In the genomic region with DNA sequence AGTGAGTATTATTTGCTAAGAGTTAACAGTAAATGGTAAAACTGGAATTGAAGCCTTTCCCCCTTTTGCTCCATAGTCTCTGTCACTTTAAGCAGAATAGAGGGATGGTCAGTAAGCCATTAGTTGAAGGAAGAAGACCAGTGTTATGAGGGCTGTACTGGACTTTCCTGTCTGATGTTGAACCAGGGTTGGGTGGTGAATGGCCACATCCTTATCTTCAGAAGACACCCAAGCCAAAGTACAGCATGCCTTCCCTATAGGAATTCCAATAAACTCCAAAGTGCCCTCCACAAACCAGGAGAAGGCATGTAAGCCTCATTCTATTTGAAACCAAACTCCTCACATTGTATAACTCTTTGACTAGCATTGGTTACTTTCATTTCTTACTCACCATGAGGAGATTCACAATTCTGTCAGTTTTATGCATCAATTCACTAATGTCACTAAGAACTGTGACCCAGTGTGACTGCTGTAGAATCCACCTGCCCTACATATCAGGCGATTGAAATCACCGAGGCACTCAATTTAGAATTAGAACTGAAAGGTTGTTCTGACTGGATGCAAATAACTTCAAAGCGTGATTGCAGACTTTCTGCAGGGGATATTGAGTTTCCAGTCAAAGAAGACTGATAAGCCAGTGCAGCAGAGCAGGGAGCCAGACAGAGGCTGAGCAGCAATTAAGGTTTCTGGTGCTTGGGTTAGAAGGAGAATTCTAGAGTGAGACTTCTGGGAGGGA, we compare ENCODE assay signal across 12 cellular contexts.
DNase-seq lines count a peak whose midpoint lies in the region; ATAC-seq and TF ChIP-seq lines count a peak whose summit lies in the region.
"Had no signal": no experiment of that assay in that cellular context is flagged by ENCODE, and none has a peak within 500 bp of the region (broad histone marks: within the 10 kb centered on the region; RNA-seq: fewer than 3 reads in every experiment).

No MANE protein-coding gene starts in this region.

- H3K36me3 ChIP-seq in mucosa of descending colon (ENCODE audit: low read depth) (no peaks in the 10 kb centered on the region), spleen (no peaks in the 10 kb centered on the region), thyroid gland (no peaks in the 10 kb centered on the region)
- H3K36me3 ChIP-seq: breast epithelium had no signal

- H3K27ac ChIP-seq in spleen: no peak overlapping the region
- H3K27ac ChIP-seq in right cardiac atrium (ENCODE audit: low read length): no peak overlapping the region
- no peak overlapping the region for H3K27ac ChIP-seq in thyroid gland
- H3K27ac ChIP-seq: breast epithelium, HL-60 had no signal

- TF ChIP-seq CTCF in mucosa of descending colon (IDR thresholded peaks at IDR 0.05) (no peak), spleen (IDR thresholded peaks at IDR 0.05 in 8 of 11, conservative IDR thresholded peaks at IDR 0.05 in 3 of 11) (no peak), foreskin fibroblast (IDR thresholded peaks at IDR 0.05; ENCODE audit: low read depth, low read length) (no peak), thyroid gland (IDR thresholded peaks at IDR 0.05) (no peak)

- H3K4me3 ChIP-seq in mucosa of descending colon (no peak overlapping the region), spleen (no peak overlapping the region), foreskin fibroblast (ENCODE audit: low read depth in 1 of 2, low read length in 2 of 2) (no peak overlapping the region), right cardiac atrium (ENCODE audit: low read length) (no peak overlapping the region), thyroid gland (replicated peaks in 1 of 3) (no peak overlapping the region)
- H3K4me3 ChIP-seq: breast epithelium had no signal

- no peaks in the 10 kb centered on the region for H3K27me3 ChIP-seq in spleen (replicated peaks in 1 of 7)
- H3K27me3 ChIP-seq in right cardiac atrium (ENCODE audit: control insufficient read depth, insufficient read depth): no peaks in the 10 kb centered on the region
- no peaks in the 10 kb centered on the region for H3K27me3 ChIP-seq in thyroid gland
- H3K27me3 ChIP-seq: breast epithelium had no signal

- TF ChIP-seq POLR2A in spleen (IDR thresholded peaks at IDR 0.05) (no peak), thyroid gland (IDR thresholded peaks at IDR 0.05) (no peak)

- intact Hi-C loops in mucosa of descending colon (cut with DNase I, micrococcal nuclease): no loop called here
- intact Hi-C loops in spleen (cut with DNase I; ENCODE audit: low total_unique reads): no loop called here
- intact Hi-C loops in right cardiac atrium (cut with DNase I): no loop called here
- intact Hi-C loops in thyroid gland (cut with DNase I): no loop called here

- WGBS in spleen, 5 donors: 73 to 79% (median 74%) methylated on average over 3 of the region's 3 CpGs
- WGBS in right cardiac atrium: 72% methylated on average over 3 of the region's 3 CpGs
- WGBS in thyroid gland, 2 donors: 78 to 90% methylated on average over 3 of the region's 3 CpGs

- ATAC-seq in GM18873 (IDR thresholded peaks at IDR 0.05; ENCODE audit: low FRiP score, unreplicated experiment): peak; percentile 98
- peak; percentile 90 for ATAC-seq in GM21737 (IDR thresholded peaks at IDR 0.05; ENCODE audit: unreplicated experiment)
- peak; percentile 94 for ATAC-seq in HG03342 (IDR thresholded peaks at IDR 0.05; ENCODE audit: unreplicated experiment)
- peak; percentile 71 for ATAC-seq in mucosa of descending colon
- no peak for ATAC-seq in right cardiac atrium
- ATAC-seq: SK-N-SH treated with all-trans-retinoic acid at 6 μM for 48 hours had no signal

- peaks cover 5% of the 10 kb centered on the region for H3K4me1 ChIP-seq in mucosa of descending colon (ENCODE audit: low read depth)
- peaks cover 0 to 5% (median 0%) of the 10 kb centered on the region in 6 donors for H3K4me1 ChIP-seq in spleen
- H3K4me1 ChIP-seq in right cardiac atrium (ENCODE audit: control insufficient read depth, insufficient read depth, low read length): no peaks in the 10 kb centered on the region
- no peaks in the 10 kb centered on the region for H3K4me1 ChIP-seq in thyroid gland
- H3K4me1 ChIP-seq: breast epithelium had no signal

- H3K9me3 ChIP-seq in mucosa of descending colon: no peaks in the 10 kb centered on the region
- no peaks in the 10 kb centered on the region for H3K9me3 ChIP-seq in spleen
- no peaks in the 10 kb centered on the region for H3K9me3 ChIP-seq in right cardiac atrium (ENCODE audit: control insufficient read depth, low read length)
- no peaks in the 10 kb centered on the region for H3K9me3 ChIP-seq in thyroid gland
- H3K9me3 ChIP-seq: breast epithelium had no signal

- DNase-seq in mucosa of descending colon (peak in 1 of 3 donors; percentile 11), spleen (no peak), foreskin fibroblast (no peak), right cardiac atrium (no peak), thyroid gland (no peak)
- DNase-seq: DMS53 had no signal

Comparison
In these comparisons a context has a peak if more than half of its experiments do, and no peak if none do; other contexts are left out.
1. ATAC-seq: peak in GM18873 (single experiment), GM21737 (single experiment), HG03342 (single experiment) and mucosa of descending colon (single experiment); none in right cardiac atrium (0 of 2).